1 cellular context compared by ENCODE assay signal in genomic region chr14:50834802-50835276, GRCh38.
TF ChIP-seq lines count a peak whose summit lies in the region.

No MANE protein-coding gene starts in this region.

TF ChIP-seq in HepG2, 621 proteins besides CTCF, POLR2A, EP300 and RAD21 (continued from another document):
- TF ChIP-seq CEBPZ (IDR thresholded peaks at IDR 0.05; ENCODE audit: low read length) (no peak), RNF2 (conservative IDR thresholded peaks at IDR 0.05; ENCODE audit: low read depth) (no peak), ATM (IDR thresholded peaks at IDR 0.05; ENCODE audit: borderline replicate concordance) (no peak), ZNF18 (CRISPR knock-in tag; IDR thresholded peaks at IDR 0.05; ENCODE audit: insufficient replicate concordance) (peak; percentile 73), SOX6 (IDR thresholded peaks at IDR 0.05) (no peak), SOX6 (CRISPR knock-in tag; IDR thresholded peaks at IDR 0.05) (peak; percentile 89), KLF12 (CRISPR knock-in tag; IDR thresholded peaks at IDR 0.05; ENCODE audit: borderline replicate concordance) (no peak), ZNF530 (CRISPR knock-in tag; IDR thresholded peaks at IDR 0.05; ENCODE audit: low read depth) (no peak), IKZF5 (CRISPR knock-in tag; IDR thresholded peaks at IDR 0.05) (peak; percentile 30; the same call in 1 of the 2 replicates), ZNF33A (CRISPR knock-in tag; IDR thresholded peaks at IDR 0.05; ENCODE audit: borderline replicate concordance) (no peak), ZNF431 (CRISPR knock-in tag; IDR thresholded peaks at IDR 0.05; ENCODE audit: borderline replicate concordance, low read depth) (no peak), ZNF746 (CRISPR knock-in tag; IDR thresholded peaks at IDR 0.05) (0 out of 2 replicates have a peak, but pooled peaks have one; percentile 40), HIC2 (CRISPR knock-in tag; IDR thresholded peaks at IDR 0.05; ENCODE audit: low read depth) (no peak)
